In the genomic region with DNA sequence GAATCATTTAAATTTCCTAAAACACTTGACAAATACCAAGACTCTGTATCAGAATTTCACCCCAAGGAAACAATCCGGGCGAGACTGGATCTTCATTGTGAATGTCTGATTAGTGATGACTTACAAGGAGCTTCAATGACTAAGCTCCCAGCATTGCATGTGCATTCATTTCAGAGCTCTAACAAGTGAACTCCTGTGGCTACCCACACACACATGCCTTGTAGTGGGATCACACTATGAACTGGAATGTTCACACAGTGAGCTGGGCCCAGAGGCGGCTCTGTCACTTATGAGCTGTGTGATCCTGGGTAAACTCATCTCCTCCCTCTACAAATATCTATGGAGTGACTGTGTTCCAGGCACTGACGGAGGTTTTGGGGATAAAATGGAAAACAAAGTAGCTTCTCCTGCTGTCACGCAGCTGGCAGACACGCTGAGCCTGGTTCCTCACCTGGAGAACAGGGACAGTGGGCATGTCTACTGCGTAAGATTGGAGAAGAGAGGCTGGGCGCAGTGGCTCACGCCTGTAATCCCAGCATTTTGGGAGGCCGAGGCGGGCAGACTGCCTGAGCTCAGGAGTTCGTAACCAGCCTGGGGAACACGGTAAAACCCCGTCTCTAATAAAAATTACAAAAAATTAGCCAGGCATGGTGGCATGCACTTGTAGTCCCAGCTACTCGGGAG, we compare ENCODE assay signal across 12 cellular contexts. TPM values are rescaled to one million over a fixed set of nuclear protein-coding genes. Genes with fewer than 3 reads are reported as not detected.
A peak's percentile ranks its signal among the peaks of the same experiment; 100 is the strongest.
DNase-seq lines count a peak whose midpoint lies in the region; ATAC-seq, FAIRE-seq and TF ChIP-seq lines count a peak whose summit lies in the region.
"Had no signal": no experiment of that assay in that cellular context is flagged by ENCODE, and none has a peak within 500 bp of the region (broad histone marks: within the 10 kb centered on the region; RNA-seq: fewer than 3 reads in every experiment).

No MANE protein-coding gene starts in this region.

- H3K4me1 ChIP-seq in A549 (peaks cover 22% of the 10 kb centered on the region), left lung (no peaks in the 10 kb centered on the region)

- in situ Hi-C loops in brain microvascular endothelial cell (cut with HindIII; ENCODE audit: low pct_ligation_motif_present, low sequenced_read_pairs): no loop called here

- no peaks in the 10 kb centered on the region for H3K27me3 ChIP-seq in brain microvascular endothelial cell (replicated peaks)
- no peaks in the 10 kb centered on the region for H3K27me3 ChIP-seq in left lung

- H3K4me3 ChIP-seq in A549 (no peak overlapping the region), brain microvascular endothelial cell (ENCODE audit: low read depth, low read length) (no peak overlapping the region), left lung (no peak overlapping the region)

- POLR2A ChIA-PET in A549 (lab: Yijun Ruan, JAX): no interaction called here

- WGBS in A549 (ENCODE audit: missing lambda C conversion rate): 61% methylated on average over 15 of the region's 15 CpGs

- H3K27ac ChIP-seq in A549 (peak overlapping the region; percentile 14 to 81; a peak in 3 of 6 replicates), brain microvascular endothelial cell (peak overlapping the region; percentile 94), left lung (peak overlapping the region in 1 of 2 donors; percentile 13)

- no peaks in the 10 kb centered on the region for H3K9me3 ChIP-seq in A549
- no peaks in the 10 kb centered on the region for H3K9me3 ChIP-seq in left lung

- ATAC-seq in A549: peak; percentile 88 to 91
- ATAC-seq in left lung: peak; percentile 75
- ATAC-seq in GM18909 (IDR thresholded peaks at IDR 0.05; ENCODE audit: poor library complexity, unreplicated experiment): no peak
- ATAC-seq in HG03460 (IDR thresholded peaks at IDR 0.05; ENCODE audit: unreplicated experiment): no peak
- no peak for ATAC-seq in GM19463 (IDR thresholded peaks at IDR 0.05; ENCODE audit: unreplicated experiment)
- ATAC-seq: stimulated activated naive CD8-positive, alpha-beta T cell treated with anti-CD3 and anti-CD28 coated beads, Interleukin-15, amount 100 ng/mL, for 72 hours had no signal

- intact Hi-C loops in left lung (cut with DNase I): no loop called here

- FAIRE-seq in A549 (lab: Jason Lieb, UNC): no peak

- TF ChIP-seq EP300 in A549 (IDR thresholded peaks at IDR 0.05): no peak

- peak overlapping the region; percentile 4 for H3K4me2 ChIP-seq in A549

- TF ChIP-seq POLR2A in A549 (IDR thresholded peaks at IDR 0.05; ENCODE audit: low read length): no peak

- CTCF ChIA-PET in A549 (lab: Yijun Ruan, JAX): interaction anchor here (0.6 to 2.4 kb wide), 8 partner anchors 18 to 140 kb away, joined by 3 to 9 read pairs (median 3); no protein-coding TSS in a partner anchor

- TF ChIP-seq CTCF in A549 (IDR thresholded peaks at IDR 0.05): no peak
- TF ChIP-seq CTCF in brain microvascular endothelial cell (IDR thresholded peaks at IDR 0.05; ENCODE audit: low read depth, low read length, missing control alignments): no peak
- no peak for TF ChIP-seq CTCF in left lung (IDR thresholded peaks at IDR 0.05)

- peaks cover 2% of the 10 kb centered on the region for H3K36me3 ChIP-seq in brain microvascular endothelial cell (replicated peaks)
- peaks cover 0 to 1% of the 10 kb centered on the region in 2 donors for H3K36me3 ChIP-seq in left lung

- no peak for TF ChIP-seq RAD21 in A549 (conservative IDR thresholded peaks at IDR 0.05 in 1 of 2, IDR thresholded peaks at IDR 0.05 in 1 of 2)

- DNase-seq in A549 (ENCODE audit: low read depth in 1 of 2, low spot score in 1 of 2) (peak; percentile 55 to 81), HPDE6-E6E7 (ENCODE audit: extremely low spot score) (peak; percentile 91), brain microvascular endothelial cell (peak; percentile 100), left lung (no peak), NCI-H345 (lab: John Stamatoyannopoulos, UW) (no peak)
- DNase-seq: activated naive CD4-positive, alpha-beta T cell; NCI-H187; stimulated activated naive CD8-positive, alpha-beta T cell treated with anti-CD3 and anti-CD28 coated beads, Interleukin-15, amount 100 ng/mL, for 72 hours; T-helper 9 cell had no signal

TF ChIP-seq in A549, 52 proteins besides CTCF, POLR2A, EP300 and RAD21:
- TF ChIP-seq, protein P1, sequence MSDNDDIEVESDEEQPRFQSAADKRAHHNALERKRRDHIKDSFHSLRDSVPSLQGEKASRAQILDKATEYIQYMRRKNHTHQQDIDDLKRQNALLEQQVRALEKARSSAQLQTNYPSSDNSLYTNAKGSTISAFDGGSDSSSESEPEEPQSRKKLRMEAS (IDR thresholded peaks at IDR 0.05): no peak
- TF ChIP-seq FOSL2 (IDR thresholded peaks at IDR 0.05) (0 out of 2 replicates have a peak, but pooled peaks have one; percentile 27), FOSL2 (CRISPR knock-in tag; IDR thresholded peaks at IDR 0.05) (peak; percentile 65), FOXS1 (CRISPR knock-in tag; IDR thresholded peaks at IDR 0.05) (no peak), JUN (IDR thresholded peaks at IDR 0.05) (no peak; a peak in 1 of 5 replicates)
TF ChIP-seq in A549: peak in this region for 1.

RNA-seq across cellular contexts. Expression of a gene that starts 56.9 kb away (rescaled TPM):
- 27.3 and 42.9 TPM in 2 replicates for polyA plus RNA-seq in A549 (2011; rRNA removed)
- 30.1 and 33.3 TPM in 2 replicates for polyA plus RNA-seq in A549 (2012; cell fraction: cytosol; rRNA removed)
- 98.4 and 100 TPM in 2 replicates for polyA plus RNA-seq in A549 (2012; cell fraction: nucleus; rRNA removed)
- polyA plus RNA-seq in A549 (2017; fragmentation: RNase III; extraction: RNeasy Plus Mini Kit Qiagen cat#74134 plus additional on column Dnase treatment): 50.8 to 57.5 TPM (median 56.1 TPM) in 3 replicates
- 35.7 and 40.2 TPM in 2 replicates for polyA minus RNA-seq in A549 (2011; rRNA and poly(A)+ RNA removed)
- 100 to 1,000 TPM in 1 of 2 donors, 10 to 100 TPM in 1; 73.1 to 106 TPM for total RNA-seq in left lung

Comparison
In these comparisons a context has a peak if more than half of its experiments do, and no peak if none do; other contexts are left out.
1. ATAC-seq: peak in A549 (2 of 2) and left lung (single experiment); none in GM18909 (single experiment), HG03460 (single experiment) and GM19463 (single experiment).
2. DNase-seq: peak in A549 (2 of 2), HPDE6-E6E7 (single experiment) and brain microvascular endothelial cell (single experiment); none in left lung (0 of 2) and NCI-H345 (single experiment).